23 cellular contexts compared by ENCODE assay signal in the genomic region with DNA sequence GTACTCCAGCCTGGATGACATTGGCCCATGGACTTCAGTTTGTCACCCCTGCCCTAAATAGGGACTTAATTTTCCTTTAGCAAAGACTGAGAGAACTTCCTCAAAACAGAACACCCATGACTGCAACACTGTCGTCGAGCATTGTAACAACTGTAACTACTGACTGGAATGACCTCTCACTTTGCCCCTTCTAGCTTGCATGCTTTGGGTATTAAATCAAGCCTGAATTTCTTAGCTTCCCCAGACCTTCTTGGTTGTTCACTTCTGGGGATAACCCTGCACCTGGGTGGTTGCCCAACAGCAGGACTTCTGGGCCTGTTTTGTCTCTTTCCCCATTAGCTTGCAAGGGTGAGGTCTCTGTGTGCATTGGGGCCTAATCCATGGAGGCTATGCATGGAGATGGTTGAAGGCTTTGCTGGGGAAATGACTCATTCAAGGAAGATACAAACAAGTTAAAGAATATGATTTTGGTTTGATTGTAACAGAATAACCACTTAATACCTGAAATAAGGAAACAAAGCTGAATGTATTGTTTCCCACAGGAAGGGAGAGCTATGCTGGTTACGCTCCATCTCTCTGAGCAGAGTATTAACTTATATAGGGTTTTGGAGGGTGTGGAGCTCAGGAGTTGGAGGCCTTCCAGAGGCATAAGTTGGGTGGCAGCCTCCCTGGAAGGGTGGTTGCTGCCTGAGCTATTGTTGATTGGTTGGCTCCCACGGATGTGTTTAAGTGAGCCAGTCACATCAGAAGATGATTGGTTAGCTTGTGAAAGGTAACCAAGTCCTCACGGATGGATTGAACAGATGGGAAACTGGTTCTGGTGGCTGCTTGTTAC. TPM values are rescaled to one million over a fixed set of nuclear protein-coding genes. Genes with fewer than 3 reads are reported as not detected.
DNase-seq lines count a peak whose midpoint lies in the region; ATAC-seq, FAIRE-seq and TF ChIP-seq lines count a peak whose summit lies in the region.
"Had no signal": no experiment of that assay in that cellular context is flagged by ENCODE, and none has a peak within 500 bp of the region (broad histone marks: within the 10 kb centered on the region; RNA-seq: fewer than 3 reads in every experiment).

No MANE protein-coding gene starts in this region.

- no peak for TF ChIP-seq POLR2A in H54 (IDR thresholded peaks at IDR 0.05; ENCODE audit: low read depth, low read length)

- no peak overlapping the region for H3K4me3 Mint-ChIP-seq in stimulated activated naive B cell treated with anti-CD40 and anti-IgM and Interleukin-4, amounts not matched to agents 10 μg/mL and 1 μg/mL and 100 μg/mL, for 72 hours
- H3K4me3 Mint-ChIP-seq: CD8-positive, alpha-beta memory T cell; GM23338 had no signal

- peak overlapping the region; percentile 51 for H3K27ac Mint-ChIP-seq in stimulated activated naive B cell treated with anti-CD40 and anti-IgM and Interleukin-4, amounts not matched to agents 10 μg/mL and 1 μg/mL and 100 μg/mL, for 72 hours
- H3K27ac Mint-ChIP-seq: GM23338 had no signal

- peaks cover 5 to 6% of the 10 kb centered on the region in 2 donors for H3K4me1 Mint-ChIP-seq in stimulated activated naive B cell treated with anti-CD40 and anti-IgM and Interleukin-4, amounts not matched to agents 10 μg/mL and 1 μg/mL and 100 μg/mL, for 72 hours
- H3K4me1 Mint-ChIP-seq: CD8-positive, alpha-beta memory T cell; GM23338 had no signal

- H3K9me3 Mint-ChIP-seq in stimulated activated naive B cell treated with anti-CD40 and anti-IgM and Interleukin-4, amounts not matched to agents 10 μg/mL and 1 μg/mL and 100 μg/mL, for 72 hours = peaks cover 0 to 3% of the 10 kb centered on the region in 2 donors
- H3K9me3 Mint-ChIP-seq: CD8-positive, alpha-beta memory T cell had no signal

- peak; percentile 42 to 52 for ATAC-seq in stimulated activated naive B cell treated with anti-CD40 and anti-IgM and Interleukin-4, amounts not matched to agents 10 μg/mL and 1 μg/mL and 100 μg/mL, for 72 hours (replicated peaks)
- ATAC-seq in GM21515 (IDR thresholded peaks at IDR 0.05; ENCODE audit: unreplicated experiment) = no peak
- ATAC-seq: GM23338, PC-3 had no signal

- H3K4me3 ChIP-seq in epithelial cell of esophagus (ENCODE audit: low read length) = no peak overlapping the region
- H3K4me3 ChIP-seq: GM23338, SK-N-MC had no signal

- FAIRE-seq in H54 (lab: Jason Lieb, UNC) (peak; percentile 62), frontal cortex (lab: Jason Lieb, UNC) (no peak)
- FAIRE-seq: A204.1, HTR-8/SVneo had no signal

- no peak for TF ChIP-seq CTCF in epithelial cell of esophagus (IDR thresholded peaks at IDR 0.05; ENCODE audit: insufficient read depth, low read depth, low read length, missing control alignments)

- peaks cover 0 to 8% of the 10 kb centered on the region in 2 donors for H3K27me3 Mint-ChIP-seq in stimulated activated naive B cell treated with anti-CD40 and anti-IgM and Interleukin-4, amounts not matched to agents 10 μg/mL and 1 μg/mL and 100 μg/mL, for 72 hours

- H3K36me3 Mint-ChIP-seq in stimulated activated naive B cell treated with anti-CD40 and anti-IgM and Interleukin-4, amounts not matched to agents 10 μg/mL and 1 μg/mL and 100 μg/mL, for 72 hours = no peaks in the 10 kb centered on the region
- H3K36me3 Mint-ChIP-seq: CD8-positive, alpha-beta memory T cell had no signal

- DNase-seq in H54 (ENCODE audit: insufficient read length, low spot score) = no peak
- DNase-seq in MV-4-11 (lab: John Stamatoyannopoulos, UW) = peak; percentile 38
- DNase-seq in epithelial cell of esophagus (ENCODE audit: low read depth) = peak; percentile 26
- no peak for DNase-seq in stimulated activated naive B cell treated with anti-CD40 and anti-IgM and Interleukin-4, amounts not matched to agents 10 μg/mL and 1 μg/mL and 100 μg/mL, for 72 hours
- no peak for DNase-seq in NCI-H774 (lab: John Stamatoyannopoulos, UW)
- no peak for DNase-seq in frontal cortex (ENCODE audit: low spot score in 2 of 2)
- DNase-seq: Calu3; CD8-positive, alpha-beta memory T cell; DMS153; HCEC 1CT; IMR-90; NCI-H1092; NCI-H1436 treated with DMSO at 0.1 percent for 48 hours; NCI-H1930; NCI-H226; NCI-H82; PC-3; Right ventricle myocardium superior had no signal

RNA-seq across cellular contexts. Expression of a gene that starts 34.7 kb away (rescaled TPM):
- 42.4 TPM for total RNA-seq in frontal cortex

Comparison
In these comparisons a context has a peak if more than half of its experiments do, and no peak if none do; other contexts are left out.
1. DNase-seq: peak in MV-4-11 (single experiment) and epithelial cell of esophagus (single experiment); none in H54 (single experiment), stimulated activated naive B cell treated with anti-CD40 and anti-IgM and Interleukin-4, amounts not matched to agents 10 μg/mL and 1 μg/mL and 100 μg/mL, for 72 hours (single experiment), NCI-H774 (single experiment) and frontal cortex (0 of 2).